ENCODE assay signal across 22 cellular contexts in genomic region chr1:1303736-1304135, GRCh38. TPM values are rescaled to one million over a fixed set of nuclear protein-coding genes. Genes with fewer than 3 reads are reported as not detected.
A peak's percentile ranks its signal among the peaks of the same experiment; 100 is the strongest.
DNase-seq lines count a peak whose midpoint lies in the region; ATAC-seq and TF ChIP-seq lines count a peak whose summit lies in the region.
"Had no signal": no experiment of that assay in that cellular context is flagged by ENCODE, and none has a peak within 500 bp of the region (broad histone marks: within the 10 kb centered on the region; RNA-seq: fewer than 3 reads in every experiment).

No MANE protein-coding gene starts in this region.

- no peak for TF ChIP-seq EP300 in stomach (IDR thresholded peaks at IDR 0.05)

- H3K9me3 Mint-ChIP-seq in glutamatergic neuron (ENCODE audit: unreplicated experiment) = peaks cover 27% of the 10 kb centered on the region
- H3K9me3 Mint-ChIP-seq in activated CD4-positive, alpha-beta memory T cell treated with anti-CD3 and anti-CD28 coated beads for 36 hours = no peaks in the 10 kb centered on the region
- H3K9me3 Mint-ChIP-seq: activated CD4-positive, alpha-beta T cell treated with anti-CD3 and anti-CD28 coated beads, Interleukin-2, amount 10 ng/mL, durations not matched to agents 7 days and 5 days; activated naive CD4-positive, alpha-beta T cell treated with anti-CD3 and anti-CD28 coated beads, Interleukin-2, amount 50 U/mL, for 24 hours had no signal

- H3K27ac ChIP-seq in WERI-Rb-1 (peak overlapping the region; percentile 99), stomach (peak overlapping the region in 4 of 5 donors; percentile 64 to 99 (median 89))

- peaks cover 6% of the 10 kb centered on the region for H3K4me1 Mint-ChIP-seq in glutamatergic neuron (ENCODE audit: low read depth, unreplicated experiment)
- peaks cover 20% of the 10 kb centered on the region for H3K4me1 Mint-ChIP-seq in activated CD4-positive, alpha-beta memory T cell treated with anti-CD3 and anti-CD28 coated beads for 36 hours (ENCODE audit: low read depth)

- in situ Hi-C loops in G401 (cut with HindIII; ENCODE audit: low sequenced_read_pairs) = no loop called here

- peak; percentile 51 for DNase-seq in G401 (ENCODE audit: low spot score)
- DNase-seq in WERI-Rb-1 = peak; percentile 71
- no peak for DNase-seq in glutamatergic neuron
- DNase-seq in stomach = no peak
- no peak for DNase-seq in SIG-M5 treated with dmso at 0.1 percent for 504 hours (lab: John Stamatoyannopoulos, UW; ENCODE audit: unreplicated experiment)
- no peak for DNase-seq in activated CD4-positive, alpha-beta memory T cell treated with anti-CD3 and anti-CD28 coated beads for 36 hours
- DNase-seq in ureter (ENCODE audit: low spot score) = no peak
- DNase-seq: activated CD4-positive, alpha-beta T cell treated with anti-CD3 and anti-CD28 coated beads, Interleukin-2, amount 10 ng/mL, durations not matched to agents 7 days and 5 days; activated T-cell treated with anti-CD3 and anti-CD28 coated beads, Interleukin-2, amount 50 U/mL, for 1 hour; body of pancreas; dermis blood vessel endothelial cell; erythroblast; heart left ventricle; islet precursor cell; KBM-7; midbrain; NCI-H2107; NCI-H524 treated with DMSO at 0.1 percent for 48 hours; right cardiac atrium; stimulated activated CD4-positive, alpha-beta T cell treated with anti-CD3 and anti-CD28 coated beads, Interleukin-2, amount 100 ng/mL, for 24 hours had no signal

- no peak for TF ChIP-seq POLR2A in stomach (IDR thresholded peaks at IDR 0.05)

- intact Hi-C loops in stomach (cut with DNase I; ENCODE audit: low total_unique reads) = no loop called here
- intact Hi-C loops in activated CD4-positive, alpha-beta memory T cell treated with anti-CD3 and anti-CD28 coated beads for 36 hours (cut with micrococcal nuclease) = no loop called here

- H3K4me1 ChIP-seq in stomach = peaks cover 34 to 50% (median 47%) of the 10 kb centered on the region in 4 donors

- H3K27me3 ChIP-seq in WERI-Rb-1 (ENCODE audit: insufficient read depth, low read depth, severe bottlenecking) (no peaks in the 10 kb centered on the region), stomach (no peaks in the 10 kb centered on the region)
- H3K27me3 ChIP-seq: body of pancreas, heart left ventricle had no signal

- peak overlapping the region; percentile 77 for H3K4me3 Mint-ChIP-seq in glutamatergic neuron (ENCODE audit: unreplicated experiment)
- H3K4me3 Mint-ChIP-seq in activated CD4-positive, alpha-beta memory T cell treated with anti-CD3 and anti-CD28 coated beads for 36 hours = no peak overlapping the region
- H3K4me3 Mint-ChIP-seq: activated CD4-positive, alpha-beta T cell treated with anti-CD3 and anti-CD28 coated beads, Interleukin-2, amount 10 ng/mL, durations not matched to agents 7 days and 5 days; activated naive CD4-positive, alpha-beta T cell treated with anti-CD3 and anti-CD28 coated beads, Interleukin-2, amount 50 U/mL, for 24 hours had no signal

- H3K36me3 ChIP-seq in WERI-Rb-1 (peaks cover 24% of the 10 kb centered on the region), stomach (peaks cover 0 to 21% (median 12%) of the 10 kb centered on the region in 4 donors)

- CTCF ChIA-PET in activated CD4-positive, alpha-beta memory T cell treated with anti-CD3 and anti-CD28 coated beads for 36 hours (lab: Charles Lee) = no interaction called here

- peak overlapping the region; percentile 84 for H3K27ac Mint-ChIP-seq in glutamatergic neuron (ENCODE audit: unreplicated experiment)
- H3K27ac Mint-ChIP-seq in activated CD4-positive, alpha-beta memory T cell treated with anti-CD3 and anti-CD28 coated beads for 36 hours = no peak overlapping the region
- H3K27ac Mint-ChIP-seq: activated naive CD4-positive, alpha-beta T cell treated with anti-CD3 and anti-CD28 coated beads, Interleukin-2, amount 50 U/mL, for 24 hours had no signal

- TF ChIP-seq CTCF in WERI-Rb-1 (IDR thresholded peaks at IDR 0.05; ENCODE audit: low read depth, low read length) (no peak), glutamatergic neuron (IDR thresholded peaks at IDR 0.05; ENCODE audit: partially characterized antibody, unreplicated experiment) (no peak), stomach (IDR thresholded peaks at IDR 0.05) (no peak)

- POLR2A ChIA-PET in activated CD4-positive, alpha-beta memory T cell treated with anti-CD3 and anti-CD28 coated beads for 36 hours (lab: Charles Lee) = no interaction called here

- WGBS in stomach, 5 donors = 63 to 80% (median 77%) methylated on average over 9 to 13 of the region's 13 CpGs

- no peaks in the 10 kb centered on the region for H3K36me3 Mint-ChIP-seq in glutamatergic neuron (ENCODE audit: unreplicated experiment)
- H3K36me3 Mint-ChIP-seq in activated CD4-positive, alpha-beta memory T cell treated with anti-CD3 and anti-CD28 coated beads for 36 hours = no peaks in the 10 kb centered on the region
- H3K36me3 Mint-ChIP-seq: activated naive CD4-positive, alpha-beta T cell treated with anti-CD3 and anti-CD28 coated beads, Interleukin-2, amount 50 U/mL, for 24 hours had no signal

- H3K9me3 ChIP-seq in WERI-Rb-1 (ENCODE audit: severe bottlenecking) (no peaks in the 10 kb centered on the region), stomach (no peaks in the 10 kb centered on the region)
- H3K9me3 ChIP-seq: body of pancreas, heart left ventricle had no signal

- peaks cover 39% of the 10 kb centered on the region for H3K27me3 Mint-ChIP-seq in glutamatergic neuron (ENCODE audit: unreplicated experiment)
- H3K27me3 Mint-ChIP-seq in activated CD4-positive, alpha-beta memory T cell treated with anti-CD3 and anti-CD28 coated beads for 36 hours = no peaks in the 10 kb centered on the region
- H3K27me3 Mint-ChIP-seq: activated CD4-positive, alpha-beta T cell treated with anti-CD3 and anti-CD28 coated beads, Interleukin-2, amount 10 ng/mL, durations not matched to agents 7 days and 5 days; activated naive CD4-positive, alpha-beta T cell treated with anti-CD3 and anti-CD28 coated beads, Interleukin-2, amount 50 U/mL, for 24 hours had no signal

- H3K4me3 ChIP-seq in WERI-Rb-1 (ENCODE audit: low read depth, low read length) (peak overlapping the region; percentile 97), stomach (peak overlapping the region in 3 of 4 donors; percentile 88 to 90 (median 89))
- H3K4me3 ChIP-seq: body of pancreas had no signal

- ATAC-seq in GM21360 (IDR thresholded peaks at IDR 0.05; ENCODE audit: unreplicated experiment) = no peak
- ATAC-seq: body of pancreas, heart left ventricle, right cardiac atrium had no signal

RNA-seq across cellular contexts. Expression of gene ACAP3, which starts 4.0 kb away (rescaled TPM):
- total RNA-seq in G401 (2014; rRNA removed; shearing (Covaris generic)) = 23.6 and 33.8 TPM in 2 replicates
- total RNA-seq in glutamatergic neuron (ENCODE audit: unreplicated experiment) (1,099 TPM), stomach (100 to 1,000 TPM in 1 of 5 donors, 10 to 100 TPM in 4; 31.9 to 374 (median 77.0) TPM), ureter (77.6 TPM)
- 10 to 100 TPM; 17.9 to 46.1 (median 43.0) TPM for polyA plus RNA-seq in stomach
- total RNA-seq in activated CD4-positive, alpha-beta memory T cell treated with anti-CD3 and anti-CD28 coated beads for 36 hours = 10 to 100 TPM; 31.8 to 32.0 TPM

RNA-seq across cellular contexts. Expression of gene PUSL1, which starts 4.7 kb away (rescaled TPM):
- 66.7 and 84.9 TPM in 2 replicates for total RNA-seq in G401 (2014; rRNA removed; shearing (Covaris generic))
- total RNA-seq in glutamatergic neuron (ENCODE audit: unreplicated experiment) (45.5 TPM), stomach (10 to 100 TPM in 3 of 5 donors, 1 to 10 TPM in 1, not detected in 1; 5.9 to 64.9 (median 51.4) TPM), ureter (29.0 TPM)
- polyA plus RNA-seq in stomach = 10 to 100 TPM; 15.2 to 25.5 (median 23.8) TPM
- total RNA-seq in activated CD4-positive, alpha-beta memory T cell treated with anti-CD3 and anti-CD28 coated beads for 36 hours = 10 to 100 TPM; 19.7 to 23.1 TPM

RNA-seq across cellular contexts. Expression of gene INTS11, which starts 20.7 kb away (rescaled TPM):
- 107 and 109 TPM in 2 replicates for total RNA-seq in G401 (2014; rRNA removed; shearing (Covaris generic))
- total RNA-seq in glutamatergic neuron (ENCODE audit: unreplicated experiment) (147 TPM), stomach (100 to 1,000 TPM in 4 of 5 donors, 10 to 100 TPM in 1; 59.5 to 520 (median 192) TPM), ureter (132 TPM)
- 100 to 1,000 TPM; 113 to 151 (median 134) TPM for polyA plus RNA-seq in stomach
- 100 to 1,000 TPM; 107 to 120 TPM for total RNA-seq in activated CD4-positive, alpha-beta memory T cell treated with anti-CD3 and anti-CD28 coated beads for 36 hours

RNA-seq across cellular contexts. Expression of gene CPTP, which starts 20.9 kb away (rescaled TPM):
- 22.5 and 23.5 TPM in 2 replicates for total RNA-seq in G401 (2014; rRNA removed; shearing (Covaris generic))
- total RNA-seq in glutamatergic neuron (ENCODE audit: unreplicated experiment) = 18.7 TPM
- 100 to 1,000 TPM in 1 of 5 donors, 10 to 100 TPM in 2, 1 to 10 TPM in 2; 6.6 to 226 (median 12.3) TPM for total RNA-seq in stomach
- polyA plus RNA-seq in stomach = 10 to 100 TPM; 17.3 to 49.1 (median 28.4) TPM
- 10 to 100 TPM; 12.1 to 13.1 TPM for total RNA-seq in activated CD4-positive, alpha-beta memory T cell treated with anti-CD3 and anti-CD28 coated beads for 36 hours
- total RNA-seq in ureter = 21.4 TPM

RNA-seq across cellular contexts. Expression of gene SCNN1D, which starts 23.5 kb away (rescaled TPM):
- 0.71 and 1.2 TPM in 2 replicates for total RNA-seq in G401 (2014; rRNA removed; shearing (Covaris generic))
- total RNA-seq in glutamatergic neuron (ENCODE audit: unreplicated experiment) (8.4 TPM), stomach (1 to 10 TPM in 4 of 5 donors, under 1 TPM in 1; 0.43 to 7.6 (median 3.5) TPM), ureter (6.6 TPM)
- polyA plus RNA-seq in stomach = 1 to 10 TPM; 4.7 to 6.1 (median 4.8) TPM
- 1 to 10 TPM; 4.9 to 7.2 TPM for total RNA-seq in activated CD4-positive, alpha-beta memory T cell treated with anti-CD3 and anti-CD28 coated beads for 36 hours

Comparison
In these comparisons a context has a peak if more than half of its experiments do, and no peak if none do; other contexts are left out.
1. DNase-seq: peak in G401 (single experiment) and WERI-Rb-1 (single experiment); none in glutamatergic neuron (single experiment), stomach (single experiment), SIG-M5 treated with dmso at 0.1 percent for 504 hours (single experiment), activated CD4-positive, alpha-beta memory T cell treated with anti-CD3 and anti-CD28 coated beads for 36 hours (single experiment) and ureter (single experiment).